In genomic region chr3:107589454-107589853, GRCh38 we compare ENCODE assay signal across 15 cellular contexts.
A peak's percentile ranks its signal among the peaks of the same experiment; 100 is the strongest.
DNase-seq lines count a peak whose midpoint lies in the region; ATAC-seq, FAIRE-seq and TF ChIP-seq lines count a peak whose summit lies in the region.
"Had no signal": no experiment of that assay in that cellular context is flagged by ENCODE, and none has a peak within 500 bp of the region (broad histone marks: within the 10 kb centered on the region; RNA-seq: fewer than 3 reads in every experiment).

No MANE protein-coding gene starts in this region.

- intact Hi-C loops in activated CD4-positive, alpha-beta T cell treated with anti-CD3 and anti-CD28 coated beads for 36 hours (cut with DNase I, micrococcal nuclease), result no loop called here
- intact Hi-C loops in GM12878 (cut with micrococcal nuclease; ENCODE audit: unreplicated experiment), result no loop called here

- peak overlapping the region; percentile 30; the same call in 1 of the 2 replicates for H3K4me2 ChIP-seq in GM12878 (ENCODE audit: control insufficient read depth, insufficient read depth)
- H3K4me2 ChIP-seq: GM23338 had no signal

- no peak overlapping the region for H3K9ac ChIP-seq in GM12878 (ENCODE audit: control insufficient read depth, insufficient read depth, low read length)

- SMC1A ChIA-PET in GM12878 (lab: Charles Lee; ENCODE audit: uncharacterized antibody, unreplicated experiment), result interaction anchor here (1.0 to 5.2 kb wide), 5 partner anchors 11 to 45 kb away, joined by 3 to 32 read pairs (median 4); no protein-coding TSS in a partner anchor

- H3K4me1 Mint-ChIP-seq in activated CD4-positive, alpha-beta T cell treated with anti-CD3 and anti-CD28 coated beads for 36 hours, result peaks cover 27% of the 10 kb centered on the region
- peaks cover 13 to 41% of the 10 kb centered on the region in 2 donors for H3K4me1 Mint-ChIP-seq in effector memory CD8-positive, alpha-beta T cell (ENCODE audit: low read depth in 2 of 2)

- peak overlapping the region; percentile 63 for H3K27ac Mint-ChIP-seq in activated CD4-positive, alpha-beta T cell treated with anti-CD3 and anti-CD28 coated beads for 36 hours
- H3K27ac Mint-ChIP-seq in effector memory CD8-positive, alpha-beta T cell, result no peak overlapping the region
- H3K27ac Mint-ChIP-seq: endodermal cell, GM23338 had no signal

- no peaks in the 10 kb centered on the region for H3K79me2 ChIP-seq in GM12878 (ENCODE audit: control insufficient read depth, insufficient read depth, low read length)

- TF ChIP-seq RAD21 in GM12878 (IDR thresholded peaks at IDR 0.05; ENCODE audit: insufficient read depth, low read depth, low read length), result no peak

- H3K4me3 Mint-ChIP-seq in activated CD4-positive, alpha-beta T cell treated with anti-CD3 and anti-CD28 coated beads for 36 hours, result no peak overlapping the region
- H3K4me3 Mint-ChIP-seq in effector memory CD8-positive, alpha-beta T cell, result no peak overlapping the region
- H3K4me3 Mint-ChIP-seq: endodermal cell; GM23338; natural killer cell treated with Interleukin-12 subunit alpha and Interleukin-12 subunit beta and Interleukin-15 and Interleukin-18, amount 100 ng/mL, for 72 hours had no signal

- H3K4me1 ChIP-seq in GM12878 (ENCODE audit: control insufficient read depth, insufficient read depth, low read length), result peaks cover 7% of the 10 kb centered on the region
- H3K4me1 ChIP-seq: Caco-2, sigmoid colon, upper lobe of left lung had no signal

- RAD21 ChIA-PET in GM12878 (lab: Charles Lee; ENCODE audit: unreplicated experiment), result interaction anchor here (1.0 kb wide), 1 partner anchor 11 kb away, joined by 3 read pairs; no protein-coding TSS in a partner anchor

- peak overlapping the region; percentile 49; the same call in 1 of the 2 replicates for H3K27ac ChIP-seq in GM12878 (ENCODE audit: control insufficient read depth, insufficient read depth)
- H3K27ac ChIP-seq: sigmoid colon, upper lobe of left lung had no signal

- no peaks in the 10 kb centered on the region for H3K9me3 Mint-ChIP-seq in activated CD4-positive, alpha-beta T cell treated with anti-CD3 and anti-CD28 coated beads for 36 hours (ENCODE audit: low read depth)
- H3K9me3 Mint-ChIP-seq in effector memory CD8-positive, alpha-beta T cell, result no peaks in the 10 kb centered on the region
- H3K9me3 Mint-ChIP-seq: endodermal cell; GM23338; natural killer cell treated with Interleukin-12 subunit alpha and Interleukin-12 subunit beta and Interleukin-15 and Interleukin-18, amount 100 ng/mL, for 72 hours had no signal

- no peaks in the 10 kb centered on the region; the same call in 2 of the 3 replicates for H3K9me3 ChIP-seq in GM12878 (replicated peaks; ENCODE audit: control insufficient read depth, insufficient read depth, low read length)
- H3K9me3 ChIP-seq: Caco-2, sigmoid colon, upper lobe of left lung had no signal

- CTCF ChIA-PET in activated CD4-positive, alpha-beta T cell treated with anti-CD3 and anti-CD28 coated beads for 36 hours (lab: Charles Lee), result interaction anchor here (0.9 to 1.1 kb wide), 2 partner anchors 11 to 14 kb away, joined by 3 to 5 read pairs; no protein-coding TSS in a partner anchor
- CTCF ChIA-PET in GM12878 (lab: Yijun Ruan, JAX), result interaction anchor here (0.6 to 3.5 kb wide), 5 partner anchors 11 to 163 kb away, joined by 3 to 12 read pairs (median 5); no protein-coding TSS in a partner anchor

- no peak overlapping the region for H2AFZ ChIP-seq in GM12878 (ENCODE audit: control insufficient read depth, low read depth, low read length)
- H2AFZ ChIP-seq: GM23338 had no signal

- 0% methylated on average over 1 of the region's 1 CpG for WGBS in GM12878 (ENCODE audit: insufficient coverage, insufficient replicate concordance, low lambda C conversion rate, missing lambda C conversion rate)

- no peaks in the 10 kb centered on the region for H3K36me3 ChIP-seq in GM12878 (ENCODE audit: control insufficient read depth in 2 of 2, insufficient read depth in 2 of 2, low read length in 1 of 2)
- H3K36me3 ChIP-seq: sigmoid colon, upper lobe of left lung had no signal

- no peak for TF ChIP-seq POLR2A in GM12878 (IDR thresholded peaks at IDR 0.05; ENCODE audit: low read depth, low read length)

- H3K27me3 Mint-ChIP-seq in activated CD4-positive, alpha-beta T cell treated with anti-CD3 and anti-CD28 coated beads for 36 hours, result no peaks in the 10 kb centered on the region
- H3K27me3 Mint-ChIP-seq in effector memory CD8-positive, alpha-beta T cell, result no peaks in the 10 kb centered on the region
- H3K27me3 Mint-ChIP-seq: natural killer cell treated with Interleukin-12 subunit alpha and Interleukin-12 subunit beta and Interleukin-15 and Interleukin-18, amount 100 ng/mL, for 72 hours had no signal

- no peaks in the 10 kb centered on the region for H3K27me3 ChIP-seq in GM12878 (replicated peaks in 1 of 2; ENCODE audit: control insufficient read depth in 2 of 2, insufficient read depth in 2 of 2, low read length in 1 of 2)
- H3K27me3 ChIP-seq: sigmoid colon, upper lobe of left lung had no signal

- H3K4me3 ChIP-seq in GM12878, result no peak overlapping the region
- H3K4me3 ChIP-seq: GM23338, sigmoid colon, upper lobe of left lung had no signal

- no peak for DNase-seq in activated CD4-positive, alpha-beta T cell treated with anti-CD3 and anti-CD28 coated beads for 36 hours
- DNase-seq in activated CD4-positive, alpha-beta T cell treated with anti-CD3 and anti-CD28 coated beads for 48 hours, result no peak
- peak; percentile 55 for DNase-seq in GM12878 (ENCODE audit: low read depth, low spot score)
- DNase-seq in amygdala (lab: John Stamatoyannopoulos, UW), result no peak
- no peak for DNase-seq in stimulated activated CD4-positive, alpha-beta T cell treated with anti-CD3 and anti-CD28 coated beads, Interleukin-2, amount 100 ng/mL, for 48 hours
- DNase-seq in effector memory CD8-positive, alpha-beta T cell, result no peak
- DNase-seq: Caco-2, endodermal cell, kidney glomerular epithelial cell, sigmoid colon, upper lobe of left lung had no signal

- POLR2A ChIA-PET in activated CD4-positive, alpha-beta T cell treated with anti-CD3 and anti-CD28 coated beads for 36 hours (lab: Charles Lee), result no interaction called here
- POLR2A ChIA-PET in GM12878 (lab: Charles Lee), result interaction anchor here (3.0 kb wide), 1 partner anchor 9 kb away, joined by 16 read pairs; no protein-coding TSS in a partner anchor

- peak; percentile 93 for ATAC-seq in activated CD4-positive, alpha-beta T cell treated with anti-CD3 and anti-CD28 coated beads for 36 hours
- ATAC-seq in GM21423 (IDR thresholded peaks at IDR 0.05; ENCODE audit: unreplicated experiment) (peak; percentile 81), HG03103 (IDR thresholded peaks at IDR 0.05; ENCODE audit: low read depth, unreplicated experiment) (peak; percentile 82), GM12878 (peak; percentile 93)
- ATAC-seq in effector memory CD8-positive, alpha-beta T cell (replicated peaks), result no peak
- ATAC-seq: GM23338 had no signal

- TF ChIP-seq EP300 in GM12878 (IDR thresholded peaks at IDR 0.05; ENCODE audit: borderline replicate concordance in 1 of 2, control insufficient read depth in 1 of 2, low read depth in 2 of 2, low read length in 2 of 2), result no peak

- FAIRE-seq in GM12878 (lab: Jason Lieb, UNC), result peak; percentile 80

- no TSS peak for BruUV-seq in GM12878 (replicated peaks; lab: Mats Ljungman, UMichigan)

- H4K20me1 ChIP-seq in GM12878 (ENCODE audit: control insufficient read depth, insufficient read depth), result no peaks in the 10 kb centered on the region

- TF ChIP-seq CTCF in GM12878 (IDR thresholded peaks at IDR 0.05 in 2 of 3, conservative IDR thresholded peaks at IDR 0.05 in 1 of 3; ENCODE audit: control insufficient read depth in 2 of 3, extremely low read depth in 1 of 3, insufficient read depth in 1 of 3, low read depth in 3 of 3, low read length in 3 of 3), result no peak

- in situ Hi-C loops in GM12878 (cut with MboI), result no loop called here

- H3K36me3 Mint-ChIP-seq in activated CD4-positive, alpha-beta T cell treated with anti-CD3 and anti-CD28 coated beads for 36 hours (ENCODE audit: low read depth), result peaks cover 4% of the 10 kb centered on the region
- H3K36me3 Mint-ChIP-seq in effector memory CD8-positive, alpha-beta T cell (ENCODE audit: insufficient read depth), result no peaks in the 10 kb centered on the region
- H3K36me3 Mint-ChIP-seq: natural killer cell treated with Interleukin-12 subunit alpha and Interleukin-12 subunit beta and Interleukin-15 and Interleukin-18, amount 100 ng/mL, for 72 hours had no signal

TF ChIP-seq in GM12878, 131 proteins besides CTCF, POLR2A, EP300 and RAD21:
- TF ChIP-seq JUNB (IDR thresholded peaks at IDR 0.05), result 0 out of 2 replicates have a peak, but pooled peaks have one; percentile 14
- no peak; the same call in 1 of the 2 replicates for TF ChIP-seq RUNX3 (IDR thresholded peaks at IDR 0.05; ENCODE audit: low read length)
- no peak for TF ChIP-seq RELB (IDR thresholded peaks at IDR 0.05; ENCODE audit: low read depth)
TF ChIP-seq in GM12878: peak in this region for 1.
